Comparison of ENCODE assay signal across 8 cellular contexts in the genomic region with DNA sequence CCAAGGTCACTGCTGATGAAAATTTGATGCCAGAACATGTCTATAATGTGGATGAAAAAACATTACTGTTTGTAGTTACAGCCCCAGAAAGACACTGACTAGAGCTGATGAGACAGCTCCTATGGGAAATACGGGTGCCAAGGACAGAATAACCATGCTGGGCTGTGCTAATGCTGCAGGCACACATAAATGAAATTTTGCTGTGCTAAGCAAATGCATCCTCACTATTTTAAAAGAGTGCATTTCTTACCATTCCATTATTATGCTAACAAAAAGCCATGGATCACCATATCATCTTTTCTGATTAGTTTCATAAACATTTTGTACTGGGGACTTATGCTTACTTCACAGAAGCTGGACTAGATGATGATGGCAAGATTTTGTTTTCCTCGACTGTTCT.
"Had no signal": no experiment of that assay in that cellular context is flagged by ENCODE, and none has a peak within 500 bp of the region (broad histone marks: within the 10 kb centered on the region; RNA-seq: fewer than 3 reads in every experiment).

No MANE protein-coding gene starts in this region.

- H3K27ac ChIP-seq: GM23248, HL-60 had no signal

- DNase-seq: GM23248, GOT3, H7, HFFc6, KG1 had no signal

- H3K4me1 ChIP-seq: HAP-1 had no signal

- H3K4me3 ChIP-seq: GM23248, HAP-1 had no signal

- H3K36me3 ChIP-seq: HAP-1 had no signal

- H2AFZ ChIP-seq: GM23248 had no signal

- ATAC-seq: HCT116 had no signal

- H3K9ac ChIP-seq: GM23248 had no signal

- H3K9me3 ChIP-seq: HAP-1 had no signal
